18 cellular contexts compared by ENCODE assay signal in the genomic region with DNA sequence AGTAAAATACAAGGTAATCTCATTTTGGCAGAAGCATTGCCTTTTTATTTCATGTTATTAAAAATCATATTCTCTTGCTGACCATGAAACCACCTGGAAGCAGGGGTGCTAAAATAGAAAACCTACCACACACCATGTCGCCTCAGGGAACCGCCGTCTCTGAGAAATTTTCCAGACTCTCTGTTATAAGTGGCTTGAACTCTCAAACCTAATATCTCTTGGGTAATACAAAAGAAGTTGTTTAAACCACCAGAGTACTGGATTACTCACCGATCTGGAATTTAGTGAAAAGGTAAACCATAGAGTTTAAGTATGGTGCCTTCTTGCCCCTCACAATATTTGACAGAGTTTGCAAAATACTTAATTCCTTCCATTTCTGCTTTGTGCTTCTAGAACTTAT. TPM values are rescaled to one million over a fixed set of nuclear protein-coding genes. Genes with fewer than 3 reads are reported as not detected.
DNase-seq lines count a peak whose midpoint lies in the region; ATAC-seq and TF ChIP-seq lines count a peak whose summit lies in the region.
"Had no signal": no experiment of that assay in that cellular context is flagged by ENCODE, and none has a peak within 500 bp of the region (broad histone marks: within the 10 kb centered on the region; RNA-seq: fewer than 3 reads in every experiment).

No MANE protein-coding gene starts in this region.

- no peaks in the 10 kb centered on the region for H3F3A ChIP-seq in PC-3 (ENCODE audit: low read length, unreplicated experiment)

- H3K4me3 ChIP-seq in PC-3 (ENCODE audit: low read length): no peak overlapping the region

- CTCF ChIA-PET in PC-3 (lab: Charles Lee): no interaction called here

- BruUV-seq in PC-3 (replicated peaks; lab: Mats Ljungman, UMichigan): no TSS peak

- H3K9me3 ChIP-seq in PC-3 (ENCODE audit: low read length): no peaks in the 10 kb centered on the region

- H3K9me3 Mint-ChIP-seq in mesothelial cell of epicardium (peaks cover 12% of the 10 kb centered on the region), type B pancreatic cell (no peaks in the 10 kb centered on the region)
- H3K9me3 Mint-ChIP-seq: CD8-positive, alpha-beta memory T cell had no signal

- no peaks in the 10 kb centered on the region for H4K20me1 ChIP-seq in PC-3 (ENCODE audit: low read length)

- H3K4me3 Mint-ChIP-seq in mesothelial cell of epicardium (no peak overlapping the region), type B pancreatic cell (no peak overlapping the region)
- H3K4me3 Mint-ChIP-seq: CD8-positive, alpha-beta memory T cell had no signal

- DNase-seq in PC-3: peak; percentile 43
- DNase-seq in mesothelial cell of epicardium (ENCODE audit: low spot score in 2 of 2, unreplicated experiment in 2 of 2): no peak
- no peak for DNase-seq in type B pancreatic cell (ENCODE audit: extremely low spot score, unreplicated experiment)
- no peak for DNase-seq in amygdala (lab: John Stamatoyannopoulos, UW)
- DNase-seq in central memory CD4-positive, alpha-beta T cell: no peak
- no peak for DNase-seq in NCI-H69 (lab: John Stamatoyannopoulos, UW)
- DNase-seq: CD8-positive, alpha-beta memory T cell; DMS79; GOT3; NCI-H1092 treated with DMSO at 0.1 percent for 48 hours; NCI-H2081; NCI-H2171 treated with DMSO at 0.1 percent for 48 hours; NCI-H446; NCI-H526 treated with DMSO at 0.1 percent for 48 hours; NK-92 treated with Interleukin-12 subunit alpha and Interleukin-12 subunit beta, amount 100 ng/mL, for 24 hours; Right ventricle myocardium superior had no signal

- no peak for ATAC-seq in PC-3

- H3K4me1 Mint-ChIP-seq in mesothelial cell of epicardium (peaks cover 22% of the 10 kb centered on the region), type B pancreatic cell (ENCODE audit: unreplicated experiment) (no peaks in the 10 kb centered on the region)
- H3K4me1 Mint-ChIP-seq: CD8-positive, alpha-beta memory T cell had no signal

- no peaks in the 10 kb centered on the region for H3K79me2 ChIP-seq in PC-3 (ENCODE audit: low read length)

- no peaks in the 10 kb centered on the region for H3K9me2 ChIP-seq in PC-3 (replicated peaks; ENCODE audit: low read length)

- peak overlapping the region; percentile 15 for H3K27ac Mint-ChIP-seq in mesothelial cell of epicardium
- H3K27ac Mint-ChIP-seq in type B pancreatic cell: peak overlapping the region; percentile 6

- peaks cover 14% of the 10 kb centered on the region; the same call in 1 of the 2 replicates for H3K27me3 ChIP-seq in PC-3 (ENCODE audit: low read length)

- TF ChIP-seq CTCF in PC-3 (conservative IDR thresholded peaks at IDR 0.05; ENCODE audit: low read depth, low read length): no peak
- TF ChIP-seq CTCF in mesothelial cell of epicardium (IDR thresholded peaks at IDR 0.05; ENCODE audit: unreplicated experiment): no peak
- no peak for TF ChIP-seq CTCF in type B pancreatic cell (conservative IDR thresholded peaks at IDR 0.05)

- H3K27ac ChIP-seq in PC-3 (ENCODE audit: low read length): no peak overlapping the region
- peak overlapping the region; percentile 62 for H3K27ac ChIP-seq in cingulate gyrus (ENCODE audit: low read depth, low read length)

- POLR2A ChIA-PET in PC-3 (lab: Charles Lee; ENCODE audit: unreplicated experiment): no interaction called here

- H3K27me3 Mint-ChIP-seq in mesothelial cell of epicardium (ENCODE audit: low read depth) (no peaks in the 10 kb centered on the region), type B pancreatic cell (no peaks in the 10 kb centered on the region)
- H3K27me3 Mint-ChIP-seq: CD8-positive, alpha-beta memory T cell had no signal

- peaks cover 2% of the 10 kb centered on the region for H3K36me3 Mint-ChIP-seq in mesothelial cell of epicardium
- no peaks in the 10 kb centered on the region for H3K36me3 Mint-ChIP-seq in type B pancreatic cell
- H3K36me3 Mint-ChIP-seq: CD8-positive, alpha-beta memory T cell had no signal

- H3K9ac ChIP-seq in PC-3 (ENCODE audit: low read length): no peak overlapping the region

- intact Hi-C loops in PC-3 (cut with micrococcal nuclease): no loop called here

- no peak overlapping the region for H2AFZ ChIP-seq in PC-3 (ENCODE audit: low read length)

- no peak overlapping the region for H3K4me2 ChIP-seq in PC-3 (ENCODE audit: low read length)

- no peaks in the 10 kb centered on the region for H3K36me3 ChIP-seq in PC-3 (ENCODE audit: low read depth, low read length)

- H3K4me1 ChIP-seq in PC-3 (ENCODE audit: insufficient read depth, low read length): no peaks in the 10 kb centered on the region

RNA-seq across cellular contexts. Expression of a gene that starts 27.7 kb away (rescaled TPM):
- total RNA-seq in PC-3 (2014; rRNA removed) (not detected in 2 replicates), mesothelial cell of epicardium (0.11 to 0.38 TPM (median 0.22 TPM) in 3 replicates), type B pancreatic cell (ENCODE audit: low replicate concordance) (0.51 TPM in 1 of 2 replicates, not detected in the other)
- total RNA-seq: LHCN-M2, Right ventricle myocardium superior had no signal
